ENCODE assay signal across 14 cellular contexts in genomic region chr5:173291722-173292658, GRCh38. TPM values are rescaled to one million over a fixed set of nuclear protein-coding genes. Genes with fewer than 3 reads are reported as not detected.
DNase-seq lines count a peak whose midpoint lies in the region; ATAC-seq and TF ChIP-seq lines count a peak whose summit lies in the region.
"Had no signal": no experiment of that assay in that cellular context is flagged by ENCODE, and none has a peak within 500 bp of the region (broad histone marks: within the 10 kb centered on the region; RNA-seq: fewer than 3 reads in every experiment).

No MANE protein-coding gene starts in this region.

- H3K14ac ChIP-seq in IMR-90 (replicated peaks; ENCODE audit: low read depth, low read length), result peak overlapping the region; percentile 85

- peak overlapping the region; percentile 36 for H3K27ac Mint-ChIP-seq in endodermal cell
- H3K27ac Mint-ChIP-seq: activated naive CD8-positive, alpha-beta T cell had no signal

- TF ChIP-seq POLR2A in IMR-90 (IDR thresholded peaks at IDR 0.05; ENCODE audit: low read depth, low read length), result no peak

- H3K4me1 ChIP-seq in IMR-90 (ENCODE audit: control insufficient read depth, insufficient read depth, low read length) (peaks cover 17% of the 10 kb centered on the region), endodermal cell (ENCODE audit: control insufficient read depth, insufficient read depth, low read length) (peaks cover 12% of the 10 kb centered on the region), left lung (peaks cover 3 to 5% of the 10 kb centered on the region in 2 donors), Karpas-422 (ENCODE audit: low read length) (peaks cover 2% of the 10 kb centered on the region; the same call in 1 of the 2 replicates)

- no peak for TF ChIP-seq RAD21 in IMR-90 (IDR thresholded peaks at IDR 0.05; ENCODE audit: low read length)

- no TSS peak for BruUV-seq in IMR-90 (replicated peaks; lab: Mats Ljungman, UMichigan)

- POLR2A ChIA-PET in IMR-90 (lab: Charles Lee; ENCODE audit: unreplicated experiment), result interaction anchor here (0.6 kb wide), 1 partner anchor 257 kb away, joined by 3 read pairs; no protein-coding TSS in a partner anchor

- H3K79me2 ChIP-seq in Karpas-422 (ENCODE audit: low read length), result no peaks in the 10 kb centered on the region

- H3K9me3 ChIP-seq in IMR-90 (ENCODE audit: control insufficient read depth, insufficient read depth, low read length), result no peaks in the 10 kb centered on the region
- no peaks in the 10 kb centered on the region for H3K9me3 ChIP-seq in endodermal cell (ENCODE audit: control insufficient read depth, low read length)
- H3K9me3 ChIP-seq in left lung, result no peaks in the 10 kb centered on the region
- H3K9me3 ChIP-seq in Karpas-422 (ENCODE audit: low read length), result no peaks in the 10 kb centered on the region
- H3K9me3 ChIP-seq: BE2C had no signal

- H3K36me3 ChIP-seq in IMR-90 (ENCODE audit: control insufficient read depth, insufficient read depth, low read length), result no peaks in the 10 kb centered on the region
- no peaks in the 10 kb centered on the region for H3K36me3 ChIP-seq in endodermal cell (ENCODE audit: control insufficient read depth, insufficient read depth, low read length)
- H3K36me3 ChIP-seq in left lung, result no peaks in the 10 kb centered on the region
- H3K36me3 ChIP-seq in Karpas-422 (ENCODE audit: insufficient read depth, low read length), result no peaks in the 10 kb centered on the region
- H3K36me3 ChIP-seq: BE2C had no signal

- H3K79me1 ChIP-seq in IMR-90 (ENCODE audit: low read depth in 1 of 2, low read length in 2 of 2), result no peaks in the 10 kb centered on the region

- peak overlapping the region; percentile 71 for H2AK5ac ChIP-seq in IMR-90 (ENCODE audit: low read depth, low read length)

- peak overlapping the region; percentile 65 for H4K91ac ChIP-seq in IMR-90 (ENCODE audit: insufficient read depth, low read depth, low read length)

- peak overlapping the region; percentile 89 for H3K18ac ChIP-seq in IMR-90 (ENCODE audit: low read depth, low read length)

- peak overlapping the region; percentile 94 for H2BK5ac ChIP-seq in IMR-90 (ENCODE audit: low read depth, low read length, poor library complexity, severe bottlenecking)

- H3K27me3 Mint-ChIP-seq in endodermal cell (ENCODE audit: insufficient read depth), result peaks cover 53% of the 10 kb centered on the region

- H3K27ac ChIP-seq in IMR-90 (ENCODE audit: insufficient read depth, low read length), result peak overlapping the region; percentile 62
- peak overlapping the region; percentile 75 for H3K27ac ChIP-seq in endodermal cell (ENCODE audit: low read depth, low read length)
- no peak overlapping the region for H3K27ac ChIP-seq in left lung
- H3K27ac ChIP-seq in Karpas-422 (ENCODE audit: low read length), result no peak overlapping the region
- H3K27ac ChIP-seq: KMS-11 had no signal

- H3K9ac ChIP-seq in IMR-90 (ENCODE audit: low read depth, low read length) (peak overlapping the region; percentile 1; the same call in 1 of the 2 replicates), endodermal cell (ENCODE audit: extremely low read depth, low read length, poor library complexity, severe bottlenecking) (no peak overlapping the region), Karpas-422 (ENCODE audit: low read length) (no peak overlapping the region)
- H3K9ac ChIP-seq: KMS-11 had no signal

- H3K4me1 Mint-ChIP-seq in endodermal cell, result peaks cover 14% of the 10 kb centered on the region

- WGBS in IMR-90 (ENCODE audit: extremely low coverage in 2 of 2, insufficient read length in 1 of 2), 2 experiments, result 93% methylated on average over 5 of the region's 9 CpGs; no CpG with 5 or more reads in 1 of the 2 experiments
- WGBS in endodermal cell (ENCODE audit: insufficient coverage in 1 of 2, insufficient read length in 1 of 2), 2 experiments, result 80 to 95% methylated on average over 6 to 9 of the region's 9 CpGs

- DNase-seq in SIG-M5 treated with dmso at 0.1 percent for 504 hours (lab: John Stamatoyannopoulos, UW; ENCODE audit: unreplicated experiment) (peak; percentile 51), SIG-M5 (lab: John Stamatoyannopoulos, UW) (no peak), IMR-90 (peak; percentile 62), endodermal cell (peak; percentile 79), skeletal muscle cell (ENCODE audit: low read depth) (peak; percentile 52), NCI-H446 (lab: John Stamatoyannopoulos, UW) (no peak), left lung (no peak), Karpas-422 (no peak)
- DNase-seq: activated CD4-positive, CD25-positive, alpha-beta regulatory T cell treated with anti-CD3 and anti-CD28 coated beads, Interleukin-2, amount 50 U/mL, for 72 hours; BE2C; midbrain; substantia nigra had no signal

- H3K27me3 ChIP-seq in IMR-90 (ENCODE audit: control insufficient read depth, insufficient read depth, low read length) (peaks cover 7% of the 10 kb centered on the region), endodermal cell (ENCODE audit: control insufficient read depth, insufficient read depth, low read length, poor library complexity, severe bottlenecking) (peaks cover 7% of the 10 kb centered on the region), left lung (peaks cover 3 to 85% of the 10 kb centered on the region in 2 donors), Karpas-422 (ENCODE audit: low read length) (no peaks in the 10 kb centered on the region)

- H2AK9ac ChIP-seq in IMR-90 (replicated peaks; ENCODE audit: low read depth, low read length, poor library complexity), result peak overlapping the region; percentile 95

- H3K4me2 ChIP-seq in IMR-90 (ENCODE audit: low read depth, low read length), result no peak overlapping the region
- no peak overlapping the region for H3K4me2 ChIP-seq in Karpas-422 (ENCODE audit: low read depth, low read length, poor library complexity, severe bottlenecking)
- H3K4me2 ChIP-seq: KMS-11 had no signal

- peak overlapping the region; percentile 93 for H4K5ac ChIP-seq in IMR-90 (ENCODE audit: low read depth, low read length)

- H3K9me3 Mint-ChIP-seq in endodermal cell, result peaks cover 2% of the 10 kb centered on the region

- dilution Hi-C loops in IMR-90 (cut with HindIII; ENCODE audit: low sequenced_read_pairs, unreplicated experiment), result no loop called here

- peak overlapping the region; percentile 86 for H2BK20ac ChIP-seq in IMR-90 (ENCODE audit: low read depth, low read length)

- intact Hi-C loops in IMR-90 (cut with micrococcal nuclease), result no loop called here
- intact Hi-C loops in left lung (cut with DNase I), result loop anchor here in 1 of 2 donors (10.0 kb wide), 1 partner anchor 283 kb away; no protein-coding TSS in a partner anchor

- H2BK120ac ChIP-seq in IMR-90 (ENCODE audit: low read depth, low read length), result peak overlapping the region; percentile 90

- CTCF ChIA-PET in IMR-90 (lab: Yijun Ruan, JAX), result interaction anchor here (0.6 to 4.1 kb wide), 6 partner anchors 38 to 585 kb away, joined by 3 to 40 read pairs (median 4); partner anchors contain the start of genes BOD1 and STC2

- H3K4ac ChIP-seq in IMR-90 (ENCODE audit: low read depth, low read length), result peak overlapping the region; percentile 79

- in situ Hi-C loops in IMR-90 (cut with MboI; ENCODE audit: low sequenced_read_pairs), result loop anchor here (5.0 to 25.0 kb wide), 4 partner anchors 280 to 1020 kb away; no protein-coding TSS in a partner anchor

- H3K4me3 ChIP-seq in IMR-90 (ENCODE audit: insufficient read depth, low read depth, low read length) (no peak overlapping the region), endodermal cell (ENCODE audit: low read length) (no peak overlapping the region), skeletal muscle cell (ENCODE audit: low read depth, low read length) (no peak overlapping the region), left lung (no peak overlapping the region), Karpas-422 (ENCODE audit: low read length) (no peak overlapping the region)

- H3K36me3 Mint-ChIP-seq in endodermal cell (ENCODE audit: low read depth), result no peaks in the 10 kb centered on the region
- H3K36me3 Mint-ChIP-seq: activated naive CD8-positive, alpha-beta T cell had no signal

- H2AFZ ChIP-seq in IMR-90 (replicated peaks; ENCODE audit: low read length, poor library complexity) (peak overlapping the region; percentile 86), Karpas-422 (ENCODE audit: low read length) (no peak overlapping the region)

- no peaks in the 10 kb centered on the region; the same call in 1 of the 2 replicates for H3K9me1 ChIP-seq in IMR-90 (ENCODE audit: insufficient read depth, low read length)

- H4K8ac ChIP-seq in IMR-90 (ENCODE audit: low read depth in 2 of 2, low read length in 2 of 2), result peak overlapping the region; percentile 75 to 97

- ATAC-seq in IMR-90 (ENCODE audit: low read depth) (peak; percentile 13), left lung (no peak)

- no peak overlapping the region for H3K4me3 Mint-ChIP-seq in endodermal cell
- H3K4me3 Mint-ChIP-seq: activated naive CD8-positive, alpha-beta T cell had no signal

- H4K20me1 ChIP-seq in IMR-90 (ENCODE audit: insufficient read depth, low read length), result no peaks in the 10 kb centered on the region
- H4K20me1 ChIP-seq in Karpas-422 (ENCODE audit: insufficient read depth, low read depth, low read length), result no peaks in the 10 kb centered on the region

- H2BK15ac ChIP-seq in IMR-90 (ENCODE audit: low read depth, low read length), result peak overlapping the region; percentile 82; the same call in 2 of the 3 replicates

- H3K23ac ChIP-seq in IMR-90 (ENCODE audit: low read depth, low read length), result peak overlapping the region; percentile 98; the same call in 1 of the 2 replicates

- no peak overlapping the region for H3K56ac ChIP-seq in IMR-90 (ENCODE audit: extremely low read depth, insufficient read depth, low read length)

- no peak for TF ChIP-seq CTCF in IMR-90 (conservative IDR thresholded peaks at IDR 0.05; ENCODE audit: low read depth, low read length)
- no peak for TF ChIP-seq CTCF in endodermal cell (conservative IDR thresholded peaks at IDR 0.05)
- no peak for TF ChIP-seq CTCF in left lung (IDR thresholded peaks at IDR 0.05)

- H3K9me2 ChIP-seq in Karpas-422 (replicated peaks; ENCODE audit: insufficient read depth, low read length), result no peaks in the 10 kb centered on the region

RNA-seq across cellular contexts. Expression of gene STC2, which starts 36.2 kb away (rescaled TPM):
- total RNA-seq in IMR-90 (2012; rRNA removed), result 87.5 and 259 TPM in 2 replicates
- 157 and 270 TPM in 2 replicates for polyA plus RNA-seq in IMR-90 (2012; rRNA removed)
- polyA plus RNA-seq in IMR-90 (2012; cell fraction: cytosol; rRNA removed), result 105 and 264 TPM in 2 replicates
- 249 and 547 TPM in 2 replicates for polyA plus RNA-seq in IMR-90 (2012; cell fraction: nucleus; rRNA removed; ENCODE audit: low replicate concordance)
- total RNA-seq in endodermal cell, result 1 to 10 TPM; 4.6 to 4.8 TPM
- 14.9 TPM for polyA plus RNA-seq in endodermal cell (2013, experiment 1 of 2)
- 5.3 TPM for polyA plus RNA-seq in endodermal cell (2013, experiment 2 of 2)
- total RNA-seq in left lung, result 1 to 10 TPM; 2.9 to 5.5 TPM
- total RNA-seq in Karpas-422 (2014; rRNA removed; shearing (Covaris generic); ENCODE audit: low replicate concordance), result not detected in 2 replicates

RNA-seq across cellular contexts. Expression of gene NKX2-5, which starts 57.0 kb away (rescaled TPM):
- total RNA-seq in IMR-90 (2012; rRNA removed), result not detected in 2 replicates
- polyA plus RNA-seq in IMR-90 (2012; rRNA removed), result not detected in 2 replicates
- polyA plus RNA-seq in IMR-90 (2012; cell fraction: cytosol; rRNA removed), result not detected in 2 replicates
- polyA plus RNA-seq in IMR-90 (2012; cell fraction: nucleus; rRNA removed; ENCODE audit: low replicate concordance), result 0.03 and 0.05 TPM in 2 replicates
- total RNA-seq in endodermal cell, result under 1 TPM; 0.33 to 0.37 TPM
- polyA plus RNA-seq in endodermal cell (2013, experiment 1 of 2), result 0.75 TPM
- 1.1 TPM for polyA plus RNA-seq in endodermal cell (2013, experiment 2 of 2)
- not detected for total RNA-seq in left lung
- total RNA-seq in Karpas-422 (2014; rRNA removed; shearing (Covaris generic); ENCODE audit: low replicate concordance), result not detected in 2 replicates

Comparison
In these comparisons a context has a peak if more than half of its experiments do, and no peak if none do; other contexts are left out.
1. DNase-seq: peak in SIG-M5 treated with dmso at 0.1 percent for 504 hours (single experiment), IMR-90 (single experiment), endodermal cell (single experiment) and skeletal muscle cell (single experiment); none in SIG-M5 (single experiment), NCI-H446 (0 of 2), left lung (0 of 2) and Karpas-422 (single experiment).
2. H3K27ac ChIP-seq: peak in IMR-90 (single experiment) and endodermal cell (single experiment); none in left lung (0 of 2) and Karpas-422 (single experiment).
3. RNA of gene STC2, which starts 36.2 kb away (total RNA-seq): 87.5 to 259 TPM in IMR-90; 2.9 to 5.5 TPM in left lung, 4.6 to 4.8 TPM in endodermal cell and not detected in Karpas-422; every median in the first group is over 10 times any median in the second.